In the genomic region with DNA sequence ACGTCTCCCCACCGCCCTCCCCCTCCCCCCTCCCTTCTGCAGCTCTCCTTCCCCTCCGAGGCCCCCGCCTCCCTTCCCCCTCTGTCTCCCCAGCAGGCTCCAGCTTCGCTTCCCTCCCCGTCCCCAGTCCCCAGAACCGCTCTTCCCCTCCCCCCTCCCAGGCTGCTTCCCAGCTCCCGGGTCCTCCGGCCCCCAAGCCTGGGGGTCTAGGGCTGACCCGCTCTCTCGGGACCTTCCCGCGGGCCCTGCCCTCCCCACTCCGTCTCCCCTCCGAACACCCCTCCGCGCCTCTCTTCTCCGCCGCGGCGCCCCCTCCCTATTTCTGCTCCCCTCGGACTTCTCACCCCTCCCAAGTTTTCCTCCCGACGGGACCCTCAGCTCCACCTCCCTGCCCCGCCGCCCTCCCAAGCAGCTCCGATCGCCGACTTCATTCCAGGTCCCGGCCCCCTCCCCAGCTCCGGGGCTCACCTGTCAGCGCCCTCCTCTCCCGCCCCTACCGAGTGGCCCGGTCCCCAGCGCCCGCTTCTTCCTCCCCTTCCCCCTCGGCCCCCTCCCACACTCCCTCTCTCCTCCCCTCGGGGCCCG, we compare ENCODE assay signal across 8 cellular contexts. TPM values are rescaled to one million over a fixed set of nuclear protein-coding genes. Genes with fewer than 3 reads are reported as not detected.
DNase-seq lines count a peak whose midpoint lies in the region; ATAC-seq, FAIRE-seq and TF ChIP-seq lines count a peak whose summit lies in the region.

No MANE protein-coding gene starts in this region.

- H3K79me2 ChIP-seq in PC-9 (ENCODE audit: low read depth), result no peaks in the 10 kb centered on the region
- no peaks in the 10 kb centered on the region for H3K79me2 ChIP-seq in endothelial cell of umbilical vein (ENCODE audit: control insufficient read depth, insufficient read depth, low read length)

- H3K9me1 ChIP-seq in endothelial cell of umbilical vein (replicated peaks; ENCODE audit: control insufficient read depth, extremely low read depth, insufficient read depth, low read length), result no peaks in the 10 kb centered on the region

- TF ChIP-seq POLR2A in endothelial cell of umbilical vein (IDR thresholded peaks at IDR 0.05; ENCODE audit: low read depth, low read length), result no peak

- no peaks in the 10 kb centered on the region for H3K36me3 Mint-ChIP-seq in natural killer cell treated with Interleukin-12 subunit alpha and Interleukin-12 subunit beta and Interleukin-15 and Interleukin-18, amount 100 ng/mL, for 72 hours

- peaks cover 24% of the 10 kb centered on the region for H3K27me3 ChIP-seq in PC-9 (ENCODE audit: insufficient read depth, low read depth)
- no peaks in the 10 kb centered on the region for H3K27me3 ChIP-seq in endothelial cell of umbilical vein (ENCODE audit: control insufficient read depth in 2 of 2, insufficient read depth in 2 of 2, low read length in 2 of 2)

- peaks cover 0 to 9% of the 10 kb centered on the region in 2 donors for H3K4me1 Mint-ChIP-seq in natural killer cell treated with Interleukin-12 subunit alpha and Interleukin-12 subunit beta and Interleukin-15 and Interleukin-18, amount 100 ng/mL, for 72 hours (ENCODE audit: low read depth in 2 of 2)

- no peak for FAIRE-seq in endothelial cell of umbilical vein (lab: Jason Lieb, UNC)

- H2AFZ ChIP-seq in PC-9, result peak overlapping the region; percentile 71; the same call in 1 of the 2 replicates
- H2AFZ ChIP-seq in endothelial cell of umbilical vein (ENCODE audit: low read depth, low read length), result peak overlapping the region; percentile 30

- no peak overlapping the region for H3K27ac Mint-ChIP-seq in natural killer cell treated with Interleukin-12 subunit alpha and Interleukin-12 subunit beta and Interleukin-15 and Interleukin-18, amount 100 ng/mL, for 72 hours

- H3K4me3 ChIP-seq in PC-9 (peak overlapping the region; percentile 78), endothelial cell of umbilical vein (replicated peaks in 1 of 3; ENCODE audit: insufficient read depth in 1 of 3, low read depth in 1 of 3, low read length in 3 of 3) (peak overlapping the region; percentile 29 to 70 (median 68))

- CTCF ChIA-PET in PC-9 (lab: Charles Lee), result interaction anchor here (0.7 kb wide), 1 partner anchor 1192 kb away, joined by 3 read pairs; no protein-coding TSS in a partner anchor
- CTCF ChIA-PET in endothelial cell of umbilical vein (lab: Charles Lee), result interaction anchor here (0.6 to 2.6 kb wide), 11 partner anchors 12 to 1206 kb away, joined by 3 to 17 read pairs (median 4); a partner anchor contains a TSS

- H3K36me3 ChIP-seq in PC-9 (ENCODE audit: low read depth), result no peaks in the 10 kb centered on the region
- peaks cover 0 to 9% of the 10 kb centered on the region in 2 experiments for H3K36me3 ChIP-seq in endothelial cell of umbilical vein (ENCODE audit: control insufficient read depth in 2 of 2, extremely low read depth in 1 of 2, insufficient read depth in 2 of 2, low read length in 2 of 2)

- intact Hi-C loops in PC-9 (cut with micrococcal nuclease; ENCODE audit: unreplicated experiment), result no loop called here
- intact Hi-C loops in endothelial cell of umbilical vein (cut with micrococcal nuclease), result loop anchor here (2.0 kb wide), 1 partner anchor 18 kb away; no protein-coding TSS in a partner anchor

- peaks cover 0 to 4% of the 10 kb centered on the region in 2 donors for H3K27me3 Mint-ChIP-seq in natural killer cell treated with Interleukin-12 subunit alpha and Interleukin-12 subunit beta and Interleukin-15 and Interleukin-18, amount 100 ng/mL, for 72 hours

- TF ChIP-seq CTCF in PC-9 (conservative IDR thresholded peaks at IDR 0.05) (no peak), endothelial cell of umbilical vein (IDR thresholded peaks at IDR 0.05; ENCODE audit: extremely low read depth in 1 of 2, insufficient read depth in 1 of 2, low read depth in 1 of 2, low read length in 2 of 2) (no peak)

- BruUV-seq in PC-9 (replicated peaks; lab: Mats Ljungman, UMichigan), result no TSS peak
- no TSS peak for BruUV-seq in endothelial cell of umbilical vein (replicated peaks; lab: Mats Ljungman, UMichigan)

- H3K4me1 ChIP-seq in PC-9 (replicated peaks; ENCODE audit: insufficient read depth), result no peaks in the 10 kb centered on the region
- peaks cover 20% of the 10 kb centered on the region for H3K4me1 ChIP-seq in endothelial cell of umbilical vein (ENCODE audit: control insufficient read depth, extremely low read depth, insufficient read depth, low read length)

- peak overlapping the region; percentile 65 for H3K4me3 Mint-ChIP-seq in natural killer cell treated with Interleukin-12 subunit alpha and Interleukin-12 subunit beta and Interleukin-15 and Interleukin-18, amount 100 ng/mL, for 72 hours

- dilution Hi-C loops in endothelial cell of umbilical vein (cut with MboI; ENCODE audit: extremely low pct_ligation_motif_present, low sequenced_read_pairs), result no loop called here

- no peaks in the 10 kb centered on the region for H3K9me2 ChIP-seq in PC-9 (ENCODE audit: insufficient read depth)

- no peaks in the 10 kb centered on the region for H3K9me3 Mint-ChIP-seq in natural killer cell treated with Interleukin-12 subunit alpha and Interleukin-12 subunit beta and Interleukin-15 and Interleukin-18, amount 100 ng/mL, for 72 hours

- DNase-seq in NCI-H1417 (lab: John Stamatoyannopoulos, UW) (peak in 2 of 3 experiments; percentile 43 to 69), NCI-H1417 treated with DMSO at 0.1 percent for 48 hours (lab: John Stamatoyannopoulos, UW) (no peak), PC-9 (no peak), endothelial cell of umbilical vein (ENCODE audit: low read depth, low spot score) (no peak), foreskin melanocyte (no peak), putamen (ENCODE audit: low spot score) (no peak)
- DNase-seq in natural killer cell treated with Interleukin-12 subunit alpha and Interleukin-12 subunit beta and Interleukin-15 and Interleukin-18, amount 100 ng/mL, for 72 hours (ENCODE audit: low spot score), result no peak

- H3K27ac ChIP-seq in PC-9 (no peak overlapping the region), endothelial cell of umbilical vein (ENCODE audit: insufficient read depth, low read depth, low read length) (no peak overlapping the region)

- peak overlapping the region; percentile 98 for H3K4me2 ChIP-seq in PC-9
- peak overlapping the region; percentile 21 for H3K4me2 ChIP-seq in endothelial cell of umbilical vein (ENCODE audit: insufficient read depth, low read length)

- H3K9ac ChIP-seq in endothelial cell of umbilical vein (replicated peaks; ENCODE audit: extremely low read depth, insufficient read depth, low read length), result no peak overlapping the region

- H3F3A ChIP-seq in PC-9 (ENCODE audit: insufficient read depth, low read depth), result peaks cover 12% of the 10 kb centered on the region; the same call in 1 of the 2 replicates

- POLR2A ChIA-PET in PC-9 (lab: Charles Lee; ENCODE audit: unreplicated experiment) (interaction anchor here (0.7 kb wide), 1 partner anchor 827 kb away, joined by 4 read pairs; no protein-coding TSS in a partner anchor), endothelial cell of umbilical vein (lab: Charles Lee) (interaction anchor here (0.6 kb wide), 1 partner anchor 148 kb away, joined by 3 read pairs; no protein-coding TSS in a partner anchor)

- ATAC-seq in natural killer cell treated with Interleukin-12 subunit alpha and Interleukin-12 subunit beta and Interleukin-15 and Interleukin-18, amount 100 ng/mL, for 72 hours, result no peak
- ATAC-seq in HG03565 (IDR thresholded peaks at IDR 0.05; ENCODE audit: unreplicated experiment), result no peak

- H4K20me1 ChIP-seq in PC-9 (ENCODE audit: insufficient read depth) (no peaks in the 10 kb centered on the region), endothelial cell of umbilical vein (replicated peaks; ENCODE audit: control insufficient read depth, extremely low read depth, insufficient read depth, low read length) (no peaks in the 10 kb centered on the region)

- H3K9me3 ChIP-seq in PC-9 (ENCODE audit: insufficient read depth, low read depth), result no peaks in the 10 kb centered on the region
- no peaks in the 10 kb centered on the region for H3K9me3 ChIP-seq in endothelial cell of umbilical vein (replicated peaks; ENCODE audit: control insufficient read depth, insufficient read depth, low read length)

TF ChIP-seq in endothelial cell of umbilical vein, 7 proteins besides CTCF, POLR2A, EP300 and RAD21:
- TF ChIP-seq GATA2 (IDR thresholded peaks at IDR 0.05; ENCODE audit: insufficient read depth, insufficient read length, low read depth, low read length) (no peak), JUN (IDR thresholded peaks at IDR 0.05; ENCODE audit: borderline replicate concordance, insufficient read depth, insufficient read length, low read depth) (no peak), MYC (IDR thresholded peaks at IDR 0.05; ENCODE audit: low read depth, low read length) (no peak), FOS (IDR thresholded peaks at IDR 0.05; ENCODE audit: borderline replicate concordance, insufficient read depth, low read length) (no peak), POLR2AphosphoS5 (IDR thresholded peaks at IDR 0.05; ENCODE audit: insufficient read depth, low read depth, low read length) (no peak), EZH2 (IDR thresholded peaks at IDR 0.05; ENCODE audit: borderline replicate concordance, low read depth, low read length, severe bottlenecking) (no peak)
- TF ChIP-seq, protein P1, sequence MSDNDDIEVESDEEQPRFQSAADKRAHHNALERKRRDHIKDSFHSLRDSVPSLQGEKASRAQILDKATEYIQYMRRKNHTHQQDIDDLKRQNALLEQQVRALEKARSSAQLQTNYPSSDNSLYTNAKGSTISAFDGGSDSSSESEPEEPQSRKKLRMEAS (IDR thresholded peaks at IDR 0.05; ENCODE audit: insufficient read depth, insufficient read length), result no peak
TF ChIP-seq in endothelial cell of umbilical vein: peak in this region for 0.

RNA-seq across cellular contexts. Expression of gene ZNF467, which starts 1.1 kb away (rescaled TPM):
- total RNA-seq in PC-9 (2021) (6.6 and 10.3 TPM in 2 replicates), endothelial cell of umbilical vein (6.5 and 8.9 TPM in 2 replicates)
- 4.2 and 4.7 TPM in 2 replicates for polyA plus RNA-seq in endothelial cell of umbilical vein
- 3.2 and 4.0 TPM in 2 replicates for polyA plus RNA-seq in endothelial cell of umbilical vein (2011; cell fraction: cytosol; rRNA removed)
- polyA plus RNA-seq in endothelial cell of umbilical vein (2011; cell fraction: nucleus; rRNA removed), result 8.3 and 9.4 TPM in 2 replicates
- 1.5 and 4.6 TPM in 2 replicates for polyA plus RNA-seq in endothelial cell of umbilical vein (2012)
- polyA minus RNA-seq in endothelial cell of umbilical vein, result 1.4 and 1.5 TPM in 2 replicates
- polyA minus RNA-seq in endothelial cell of umbilical vein (2011; cell fraction: cytosol; rRNA and poly(A)+ RNA removed), result not detected
- polyA minus RNA-seq in endothelial cell of umbilical vein (2011; cell fraction: nucleus; rRNA and poly(A)+ RNA removed), result 0.82 and 2.0 TPM in 2 replicates
- total RNA-seq in natural killer cell treated with Interleukin-12 subunit alpha and Interleukin-12 subunit beta and Interleukin-15 and Interleukin-18, amount 100 ng/mL, for 72 hours, result under 1 TPM; 0.10 to 0.28 TPM

Comparison
In these comparisons a context has a peak if more than half of its experiments do, and no peak if none do; other contexts are left out.
1. DNase-seq: peak in NCI-H1417 (2 of 3); none in NCI-H1417 treated with DMSO at 0.1 percent for 48 hours (single experiment), PC-9 (0 of 2), endothelial cell of umbilical vein (single experiment), natural killer cell treated with Interleukin-12 subunit alpha and Interleukin-12 subunit beta and Interleukin-15 and Interleukin-18, amount 100 ng/mL, for 72 hours (single experiment), foreskin melanocyte (single experiment) and putamen (single experiment).